14 cellular contexts compared by ENCODE assay signal in the genomic region with DNA sequence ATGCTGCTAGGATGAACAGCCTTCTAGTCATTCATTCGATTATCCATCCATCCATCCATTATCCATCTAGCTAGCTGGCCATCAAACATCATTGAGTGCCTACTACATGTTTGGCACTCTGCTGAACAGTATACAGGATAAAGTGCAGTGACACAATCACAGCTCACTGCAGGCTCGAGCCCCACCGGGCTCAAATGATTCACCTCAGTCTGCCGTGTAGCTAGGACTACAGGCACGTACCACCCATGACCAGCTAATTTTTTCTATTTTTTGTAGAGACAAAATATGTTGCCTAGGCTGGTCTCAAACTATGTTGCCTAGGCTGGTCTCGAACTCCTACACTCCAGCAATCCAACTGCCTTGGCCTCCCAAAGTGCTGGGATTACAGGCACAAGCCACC. TPM values are rescaled to one million over a fixed set of nuclear protein-coding genes. Genes with fewer than 3 reads are reported as not detected.
A peak's percentile ranks its signal among the peaks of the same experiment; 100 is the strongest.
DNase-seq lines count a peak whose midpoint lies in the region; ATAC-seq and TF ChIP-seq lines count a peak whose summit lies in the region.
"Had no signal": no experiment of that assay in that cellular context is flagged by ENCODE, and none has a peak within 500 bp of the region (broad histone marks: within the 10 kb centered on the region; RNA-seq: fewer than 3 reads in every experiment).

No MANE protein-coding gene starts in this region.

- CTCF ChIA-PET in SK-N-SH (lab: Yijun Ruan, JAX) = interaction anchor here (0.8 kb wide), 1 partner anchor 72 kb away, joined by 3 read pairs; no protein-coding TSS in a partner anchor

- H3F3A ChIP-seq in SK-N-SH (replicated peaks; ENCODE audit: insufficient read depth) = peaks cover 7% of the 10 kb centered on the region
- H3F3A ChIP-seq in neural progenitor cell (ENCODE audit: low read depth) = no peaks in the 10 kb centered on the region

- no peak overlapping the region for H2BK12ac ChIP-seq in trophoblast cell (ENCODE audit: low read length)

- H3K18ac ChIP-seq in trophoblast cell (ENCODE audit: low read length) = no peak overlapping the region

- no peak overlapping the region for H2BK5ac ChIP-seq in trophoblast cell (ENCODE audit: low read depth, low read length, poor library complexity)

- no peaks in the 10 kb centered on the region for H3K36me3 Mint-ChIP-seq in T-helper 17 cell (ENCODE audit: low read depth)
- H3K36me3 Mint-ChIP-seq in neural progenitor cell = peaks cover 8% of the 10 kb centered on the region

- H3K4me3 ChIP-seq in SK-N-SH (ENCODE audit: low read depth in 2 of 2, low read length in 1 of 2) = no peak overlapping the region
- H3K4me3 ChIP-seq in trophoblast cell (ENCODE audit: low read depth, low read length) = no peak overlapping the region
- no peak overlapping the region for H3K4me3 ChIP-seq in neural progenitor cell

- H3K9me3 ChIP-seq in SK-N-SH (no peaks in the 10 kb centered on the region), T-helper 17 cell (ENCODE audit: control insufficient read depth, low read length, poor library complexity, severe bottlenecking) (no peaks in the 10 kb centered on the region), trophoblast cell (ENCODE audit: insufficient read depth, low read depth, low read length) (no peaks in the 10 kb centered on the region), neural progenitor cell (ENCODE audit: low read depth) (no peaks in the 10 kb centered on the region)
- H3K9me3 ChIP-seq: Caco-2 had no signal

- no peak overlapping the region for H4K91ac ChIP-seq in trophoblast cell (ENCODE audit: low read depth, low read length)

- H3K27ac ChIP-seq in SK-N-SH (ENCODE audit: low read depth in 2 of 2, low read length in 1 of 2) (no peak overlapping the region), trophoblast cell (ENCODE audit: low read depth, low read length) (no peak overlapping the region), neural progenitor cell (no peak overlapping the region)
- H3K27ac ChIP-seq: 22Rv1, HL-60 had no signal

- H3K14ac ChIP-seq in trophoblast cell (ENCODE audit: low read length) = no peak overlapping the region

- no peak overlapping the region for H3K9ac ChIP-seq in SK-N-SH
- no peak overlapping the region for H3K9ac ChIP-seq in trophoblast cell (ENCODE audit: low read length)
- no peak overlapping the region for H3K9ac ChIP-seq in neural progenitor cell

- H3K4ac ChIP-seq in trophoblast cell (ENCODE audit: low read depth, low read length) = peak overlapping the region; percentile 44

- H3K79me2 ChIP-seq in SK-N-SH (ENCODE audit: insufficient read depth) = peaks cover 49% of the 10 kb centered on the region
- H3K79me2 ChIP-seq in trophoblast cell (ENCODE audit: control insufficient read depth, insufficient read depth, low read length, poor library complexity) = no peaks in the 10 kb centered on the region
- H3K79me2 ChIP-seq in neural progenitor cell (ENCODE audit: low read depth) = peaks cover 21% of the 10 kb centered on the region

- POLR2A ChIA-PET in SK-N-SH (lab: Yijun Ruan, JAX) = no interaction called here

- H3K27ac Mint-ChIP-seq in T-helper 17 cell (peak overlapping the region; percentile 32), neural progenitor cell (no peak overlapping the region)
- H3K27ac Mint-ChIP-seq: CD8-positive, alpha-beta memory T cell had no signal

- ATAC-seq in SK-N-SH treated with all-trans-retinoic acid at 6 μM for 48 hours (no peak), T-helper 17 cell (no peak)
- ATAC-seq: HCT116 had no signal

- H4K12ac ChIP-seq in trophoblast cell (ENCODE audit: low read depth, low read length) = no peak overlapping the region

- H3K4me3 Mint-ChIP-seq in T-helper 17 cell = no peak overlapping the region
- H3K4me3 Mint-ChIP-seq in neural progenitor cell = no peak overlapping the region
- H3K4me3 Mint-ChIP-seq: CD8-positive, alpha-beta memory T cell; IgD-negative memory B cell had no signal

- WGBS in SK-N-SH (ENCODE audit: low lambda C conversion rate) = 93% methylated on average over 6 of the region's 6 CpGs
- WGBS in trophoblast cell (ENCODE audit: extremely low coverage, insufficient coverage, insufficient read length) = no CpG with 5 or more reads among the region's 6 CpGs

- no peak overlapping the region for H3K4me2 ChIP-seq in SK-N-SH
- H3K4me2 ChIP-seq in trophoblast cell (ENCODE audit: low read length) = no peak overlapping the region
- no peak overlapping the region for H3K4me2 ChIP-seq in neural progenitor cell

- H4K8ac ChIP-seq in trophoblast cell (ENCODE audit: low read depth, low read length) = no peak overlapping the region

- no peak overlapping the region for H3K23ac ChIP-seq in trophoblast cell (ENCODE audit: low read length)

- no peaks in the 10 kb centered on the region for H3K79me1 ChIP-seq in trophoblast cell (ENCODE audit: low read length)

- no peak for TF ChIP-seq EP300 in SK-N-SH (IDR thresholded peaks at IDR 0.05; ENCODE audit: borderline replicate concordance in 1 of 2, low read depth in 1 of 2, low read length in 1 of 2)

- H2AFZ ChIP-seq in SK-N-SH (ENCODE audit: low read depth) (no peak overlapping the region), trophoblast cell (ENCODE audit: insufficient read depth, low read length, poor library complexity) (no peak overlapping the region), neural progenitor cell (replicated peaks) (no peak overlapping the region)

- H3K9me3 Mint-ChIP-seq in neural progenitor cell = peaks cover 7% of the 10 kb centered on the region
- H3K9me3 Mint-ChIP-seq: CD8-positive, alpha-beta memory T cell; IgD-negative memory B cell had no signal

- TF ChIP-seq CTCF in SK-N-SH (IDR thresholded peaks at IDR 0.05) (no peak), neural progenitor cell (IDR thresholded peaks at IDR 0.05) (no peak)

- H3K4me1 ChIP-seq in SK-N-SH (ENCODE audit: control insufficient read depth in 1 of 2, insufficient read depth in 2 of 2, low read depth in 1 of 2, low read length in 1 of 2) (peaks cover 0 to 18% of the 10 kb centered on the region in 2 experiments; a peak in 1 of 4 replicates), trophoblast cell (ENCODE audit: control insufficient read depth in 1 of 2, insufficient read depth in 2 of 2, low read length in 2 of 2) (no peaks in the 10 kb centered on the region), neural progenitor cell (no peaks in the 10 kb centered on the region)
- H3K4me1 ChIP-seq: Caco-2 had no signal

- H3K4me1 Mint-ChIP-seq in T-helper 17 cell (peaks cover 30% of the 10 kb centered on the region), neural progenitor cell (no peaks in the 10 kb centered on the region)

- no peak overlapping the region for H2BK120ac ChIP-seq in trophoblast cell (ENCODE audit: insufficient read depth, low read length, poor library complexity)

- no peaks in the 10 kb centered on the region for H3K9me2 ChIP-seq in SK-N-SH

- DNase-seq in SK-N-SH (no peak), HT1080 (ENCODE audit: low read depth) (peak; percentile 53), T-helper 17 cell (no peak), trophoblast cell (peak; percentile 59 to 62), C1 segment of cervical spinal cord (lab: John Stamatoyannopoulos, UW) (no peak), neural progenitor cell (ENCODE audit: low spot score) (no peak), ureter (ENCODE audit: low spot score) (no peak)
- DNase-seq: Caco-2; CD8-positive, alpha-beta memory T cell had no signal

- TF ChIP-seq RAD21 in SK-N-SH (IDR thresholded peaks at IDR 0.05; ENCODE audit: low read length) = no peak

- no peaks in the 10 kb centered on the region for H3K36me3 ChIP-seq in SK-N-SH (replicated peaks in 1 of 2; ENCODE audit: control insufficient read depth in 1 of 2, insufficient read depth in 2 of 2, low read length in 1 of 2)
- no peaks in the 10 kb centered on the region for H3K36me3 ChIP-seq in trophoblast cell (ENCODE audit: control insufficient read depth in 1 of 2, insufficient read depth in 2 of 2, low read length in 2 of 2)
- no peaks in the 10 kb centered on the region for H3K36me3 ChIP-seq in neural progenitor cell

- H3K27me3 Mint-ChIP-seq in T-helper 17 cell (no peaks in the 10 kb centered on the region), neural progenitor cell (ENCODE audit: insufficient read depth, low read depth) (no peaks in the 10 kb centered on the region)
- H3K27me3 Mint-ChIP-seq: CD8-positive, alpha-beta memory T cell; IgD-negative memory B cell had no signal

- no peaks in the 10 kb centered on the region for H3K27me3 ChIP-seq in SK-N-SH (ENCODE audit: insufficient read depth)
- no peaks in the 10 kb centered on the region for H3K27me3 ChIP-seq in trophoblast cell (ENCODE audit: insufficient read depth, low read length)
- no peaks in the 10 kb centered on the region for H3K27me3 ChIP-seq in neural progenitor cell

- H2AK5ac ChIP-seq in trophoblast cell (ENCODE audit: low read length) = no peak overlapping the region

- no peaks in the 10 kb centered on the region for H4K20me1 ChIP-seq in SK-N-SH (ENCODE audit: insufficient read depth)
- H4K20me1 ChIP-seq in neural progenitor cell (ENCODE audit: low read depth) = no peaks in the 10 kb centered on the region

TF ChIP-seq in SK-N-SH treated with all-trans-retinoic acid at 6 μM for 48 hours, 23 proteins besides CTCF, POLR2A, EP300 and RAD21:
- TF ChIP-seq ZFP3 (CRISPR knock-in tag; IDR thresholded peaks at IDR 0.05) (peak; percentile 82), ZNF70 (CRISPR knock-in tag; IDR thresholded peaks at IDR 0.05) (no peak)

TF ChIP-seq in SK-N-SH, 30 proteins besides CTCF, POLR2A, EP300 and RAD21:
- TF ChIP-seq GABPA (IDR thresholded peaks at IDR 0.05; ENCODE audit: low read depth) = no peak
TF ChIP-seq in SK-N-SH: peak in this region for 0.

RNA-seq across cellular contexts. Expression of a gene that starts 50.0 kb away (rescaled TPM):
- polyA plus RNA-seq in SK-N-SH (2012; rRNA removed) = 8.8 and 10.9 TPM in 2 replicates
- polyA plus RNA-seq in SK-N-SH (2012; cell fraction: cytosol; rRNA removed) = 8.1 and 8.8 TPM in 2 replicates
- polyA plus RNA-seq in SK-N-SH (2012; cell fraction: nucleus; rRNA removed) = 12.1 and 17.7 TPM in 2 replicates
- total RNA-seq in HT1080 (2014; rRNA removed; shearing (Covaris generic)) = 10.2 and 15.8 TPM in 2 replicates
- polyA plus RNA-seq in HT1080 (2015; cell fraction: cytosol; rRNA removed) = 8.9 and 10.3 TPM in 2 replicates
- 10.7 and 12.5 TPM in 2 replicates for polyA plus RNA-seq in HT1080 (2015; cell fraction: nucleus; rRNA removed)
- total RNA-seq in T-helper 17 cell (10 to 100 TPM; 72.2 to 72.7 TPM), neural progenitor cell (ENCODE audit: low replicate concordance) (12.2 and 13.2 TPM in 2 replicates), ureter (41.1 TPM)
- polyA plus RNA-seq in trophoblast cell (2013) = 26.4 and 27.7 TPM in 2 replicates

Comparison
In these comparisons a context has a peak if more than half of its experiments do, and no peak if none do; other contexts are left out.
1. DNase-seq: peak in HT1080 (single experiment) and trophoblast cell (2 of 2); none in SK-N-SH (single experiment), T-helper 17 cell (0 of 3), C1 segment of cervical spinal cord (0 of 14), neural progenitor cell (single experiment) and ureter (single experiment).